Comparison of ENCODE assay signal across 8 cellular contexts in the genomic region with DNA sequence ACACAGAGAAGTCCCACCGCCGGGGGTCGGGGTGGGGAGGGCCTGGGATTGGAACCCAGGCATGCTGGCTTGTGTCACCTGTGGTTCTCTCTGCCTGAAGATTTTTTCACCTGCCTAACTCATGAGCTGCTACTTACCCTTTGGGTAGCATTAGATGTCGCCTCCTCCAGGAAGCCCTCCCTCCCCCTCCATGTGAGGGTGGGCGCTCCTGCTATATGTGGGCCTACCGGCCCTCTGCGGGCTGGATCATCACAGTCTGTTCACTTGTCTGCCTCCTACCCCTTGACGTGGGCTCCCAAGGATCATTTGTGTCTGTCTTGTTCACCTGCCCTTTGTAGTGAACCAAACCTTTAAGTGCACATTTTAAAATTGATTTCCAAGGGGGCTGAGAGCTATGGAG.
A peak's percentile ranks its signal among the peaks of the same experiment; 100 is the strongest.
DNase-seq lines count a peak whose midpoint lies in the region; ATAC-seq and TF ChIP-seq lines count a peak whose summit lies in the region.

No MANE protein-coding gene starts in this region.

- intact Hi-C loops in A673 (cut with micrococcal nuclease; ENCODE audit: unreplicated experiment) (loop anchor here (1.0 to 10.0 kb wide), 3 partner anchors 161 to 383 kb away; a partner anchor contains a TSS), HCT116 (cut with micrococcal nuclease) (loop anchor here (1.0 to 5.0 kb wide), 4 partner anchors 161 to 375 kb away; no protein-coding TSS in a partner anchor), lower lobe of right lung (cut with DNase I) (loop anchor here (5.0 kb wide), 1 partner anchor 160 kb away; no protein-coding TSS in a partner anchor)
- intact Hi-C loops in activated T-helper 2 cell treated with anti-CD3 and anti-CD28 coated beads, Interferon-gamma antibody, Interleukin-2, Interleukin-4, amounts not matched to agents 10 μg/mL and 5 μg/mL and 100 μg/mL, durations not matched to agents 14 hours and 24 hours and 36 hours (cut with micrococcal nuclease) = loop anchor here (1.0 to 10.0 kb wide), 4 partner anchors 65 to 383 kb away; a partner anchor contains a TSS

- peak overlapping the region; percentile 54 for H3K4me3 ChIP-seq in A673 (ENCODE audit: low read depth, low read length, poor library complexity, severe bottlenecking)
- H3K4me3 ChIP-seq in HCT116 (replicated peaks in 1 of 2; ENCODE audit: low read depth in 1 of 2, low read length in 2 of 2) = peak overlapping the region in 1 of 2 experiments; percentile 53; a peak in 1 of 4 replicates
- peak overlapping the region; percentile 64 for H3K4me3 ChIP-seq in lower lobe of right lung
- H3K4me3 ChIP-seq in upper lobe of left lung = peak overlapping the region in 2 of 4 donors; percentile 58 to 65

- BruUV-seq in A673 (replicated peaks; lab: Mats Ljungman, UMichigan) (no TSS peak), HCT116 (replicated peaks; lab: Mats Ljungman, UMichigan) (no TSS peak)

- no peaks in the 10 kb centered on the region for H3K27me3 ChIP-seq in A673 (replicated peaks; ENCODE audit: insufficient read depth, low read depth, low read length, poor library complexity)
- H3K27me3 ChIP-seq in HCT116 (ENCODE audit: insufficient read depth, low read length) = no peaks in the 10 kb centered on the region
- H3K27me3 ChIP-seq in lower lobe of right lung (ENCODE audit: low read depth) = peaks cover 9% of the 10 kb centered on the region
- no peaks in the 10 kb centered on the region for H3K27me3 ChIP-seq in upper lobe of left lung

- peak overlapping the region; percentile 45 for H3K4me3 Mint-ChIP-seq in activated T-helper 2 cell treated with anti-CD3 and anti-CD28 coated beads, Interferon-gamma antibody, Interleukin-2, Interleukin-4, amounts not matched to agents 10 μg/mL and 5 μg/mL and 100 μg/mL, durations not matched to agents 14 hours and 24 hours and 36 hours (ENCODE audit: low read depth)

- CTCF ChIA-PET in A673 (lab: Charles Lee) (no interaction called here), HCT116 (lab: Charles Lee) (interaction anchor here (0.6 to 1.2 kb wide), 8 partner anchors 9 to 198 kb away, joined by 3 to 8 read pairs (median 3); no protein-coding TSS in a partner anchor)

- TF ChIP-seq POLR2A in HCT116 (IDR thresholded peaks at IDR 0.05; ENCODE audit: borderline replicate concordance, extremely low read depth, insufficient read depth, insufficient read length) (no peak), upper lobe of left lung (IDR thresholded peaks at IDR 0.05) (no peak)

- H3K27ac ChIP-seq in A673 (ENCODE audit: low read depth, low read length, poor library complexity, severe bottlenecking) = no peak overlapping the region
- no peak overlapping the region for H3K27ac ChIP-seq in HCT116 (ENCODE audit: low read depth, low read length)
- no peak overlapping the region for H3K27ac ChIP-seq in lower lobe of right lung
- no peak overlapping the region for H3K27ac ChIP-seq in upper lobe of left lung

- 34 to 60% methylated on average over 4 to 8 of the region's 8 CpGs for WGBS in upper lobe of left lung, 2 donors

- peak overlapping the region; percentile 28 for H3K27ac Mint-ChIP-seq in activated T-helper 2 cell treated with anti-CD3 and anti-CD28 coated beads, Interferon-gamma antibody, Interleukin-2, Interleukin-4, amounts not matched to agents 10 μg/mL and 5 μg/mL and 100 μg/mL, durations not matched to agents 14 hours and 24 hours and 36 hours

- H3K9ac ChIP-seq in HCT116 (ENCODE audit: low read length) = no peak overlapping the region

- H3K9me3 ChIP-seq in A673 (ENCODE audit: low read depth, low read length, poor library complexity, severe bottlenecking) (no peaks in the 10 kb centered on the region), HCT116 (ENCODE audit: control insufficient read depth in 1 of 2, insufficient read depth in 1 of 2, low read depth in 1 of 2, low read length in 2 of 2) (no peaks in the 10 kb centered on the region), lower lobe of right lung (no peaks in the 10 kb centered on the region), upper lobe of left lung (no peaks in the 10 kb centered on the region)

- H3K4me1 Mint-ChIP-seq in activated T-helper 2 cell treated with anti-CD3 and anti-CD28 coated beads, Interferon-gamma antibody, Interleukin-2, Interleukin-4, amounts not matched to agents 10 μg/mL and 5 μg/mL and 100 μg/mL, durations not matched to agents 14 hours and 24 hours and 36 hours (ENCODE audit: low read depth) = peaks cover 15% of the 10 kb centered on the region

- H3K9me2 ChIP-seq in HCT116 (ENCODE audit: insufficient read depth) = no peaks in the 10 kb centered on the region

- POLR2A ChIA-PET in A673 (lab: Charles Lee; ENCODE audit: low non-redundant PET) (no interaction called here), HCT116 (lab: Charles Lee) (interaction anchor here (1.0 kb wide), 1 partner anchor 161 kb away, joined by 4 read pairs; no protein-coding TSS in a partner anchor)

- no peak for TF ChIP-seq CTCF in A673 (conservative IDR thresholded peaks at IDR 0.05; ENCODE audit: low read depth, low read length)
- TF ChIP-seq CTCF in HCT116 (IDR thresholded peaks at IDR 0.05 in 2 of 3, conservative IDR thresholded peaks at IDR 0.05 in 1 of 3; ENCODE audit: borderline replicate concordance in 1 of 3, insufficient read depth in 1 of 3, low read depth in 2 of 3, low read length in 2 of 3) = no peak
- no peak for TF ChIP-seq CTCF in lower lobe of right lung (IDR thresholded peaks at IDR 0.05)
- no peak for TF ChIP-seq CTCF in upper lobe of left lung (IDR thresholded peaks at IDR 0.05)

- no peaks in the 10 kb centered on the region for H4K20me1 ChIP-seq in HCT116 (ENCODE audit: insufficient read depth)

- no peaks in the 10 kb centered on the region for H3K79me2 ChIP-seq in HCT116 (ENCODE audit: insufficient read depth, low read length)

- H3K4me1 ChIP-seq in A673 (ENCODE audit: insufficient read depth, low read length, poor library complexity, severe bottlenecking) (peaks cover 3% of the 10 kb centered on the region), HCT116 (ENCODE audit: control insufficient read depth in 1 of 2, insufficient read depth in 2 of 2, low read length in 2 of 2) (peaks cover 0 to 18% of the 10 kb centered on the region in 2 experiments; a peak in 1 of 4 replicates), lower lobe of right lung (peaks cover 6% of the 10 kb centered on the region), upper lobe of left lung (peaks cover 10 to 14% (median 13%) of the 10 kb centered on the region in 4 donors)

- H3K36me3 Mint-ChIP-seq in activated T-helper 2 cell treated with anti-CD3 and anti-CD28 coated beads, Interferon-gamma antibody, Interleukin-2, Interleukin-4, amounts not matched to agents 10 μg/mL and 5 μg/mL and 100 μg/mL, durations not matched to agents 14 hours and 24 hours and 36 hours (ENCODE audit: low read depth) = no peaks in the 10 kb centered on the region

- H3K4me2 ChIP-seq in HCT116 (ENCODE audit: low read length) = peak overlapping the region; percentile 83

- no peak for TF ChIP-seq RAD21 in HCT116 (IDR thresholded peaks at IDR 0.05; ENCODE audit: low read depth)

- ATAC-seq in HCT116 (peak; percentile 9), lower lobe of right lung (no peak), upper lobe of left lung (ENCODE audit: low FRiP score in 2 of 2) (no peak)

- H3K9me3 Mint-ChIP-seq in activated T-helper 2 cell treated with anti-CD3 and anti-CD28 coated beads, Interferon-gamma antibody, Interleukin-2, Interleukin-4, amounts not matched to agents 10 μg/mL and 5 μg/mL and 100 μg/mL, durations not matched to agents 14 hours and 24 hours and 36 hours = no peaks in the 10 kb centered on the region

- RAD21 ChIA-PET in HCT116 (lab: Charles Lee; ENCODE audit: low non-redundant PET in 1 of 2, low total read pairs in 2 of 2, uncharacterized antibody in 2 of 2, unreplicated experiment in 2 of 2) = no interaction called here

- DNase-seq in A673 (ENCODE audit: low spot score) (no peak), HCT116 (ENCODE audit: low read depth, low spot score) (no peak), lower lobe of right lung (no peak), HuH-7.5 (ENCODE audit: low spot score) (no peak), GOT3 (lab: John Stamatoyannopoulos, UW) (no peak), NK-92 (lab: John Stamatoyannopoulos, UW; ENCODE audit: unreplicated experiment) (no peak), upper lobe of left lung (no peak)
- DNase-seq in activated T-helper 2 cell treated with anti-CD3 and anti-CD28 coated beads, Interferon-gamma antibody, Interleukin-2, Interleukin-4, amounts not matched to agents 10 μg/mL and 5 μg/mL and 100 μg/mL, durations not matched to agents 14 hours and 24 hours and 36 hours (ENCODE audit: low spot score) = no peak

- TF ChIP-seq EP300 in upper lobe of left lung (IDR thresholded peaks at IDR 0.05) = no peak

- H3K27me3 Mint-ChIP-seq in activated T-helper 2 cell treated with anti-CD3 and anti-CD28 coated beads, Interferon-gamma antibody, Interleukin-2, Interleukin-4, amounts not matched to agents 10 μg/mL and 5 μg/mL and 100 μg/mL, durations not matched to agents 14 hours and 24 hours and 36 hours (ENCODE audit: low read depth) = peaks cover 22% of the 10 kb centered on the region

- H3K36me3 ChIP-seq in A673 (ENCODE audit: insufficient read depth, low read length, poor library complexity, severe bottlenecking) (no peaks in the 10 kb centered on the region), HCT116 (ENCODE audit: control insufficient read depth in 1 of 2, insufficient read depth in 2 of 2, low read length in 2 of 2) (no peaks in the 10 kb centered on the region), lower lobe of right lung (no peaks in the 10 kb centered on the region), upper lobe of left lung (no peaks in the 10 kb centered on the region)

- H2AFZ ChIP-seq in HCT116 (ENCODE audit: low read depth, low read length, poor library complexity, severe bottlenecking) = peak overlapping the region; percentile 44

TF ChIP-seq in HCT116, 20 proteins besides CTCF, POLR2A, EP300 and RAD21:
- TF ChIP-seq FOSL1 (IDR thresholded peaks at IDR 0.05; ENCODE audit: low read depth) = no peak
- no peak for TF ChIP-seq EZH2 (IDR thresholded peaks at IDR 0.05)
- no peak for TF ChIP-seq ZFX (IDR thresholded peaks at IDR 0.05)
